In the genomic region with DNA sequence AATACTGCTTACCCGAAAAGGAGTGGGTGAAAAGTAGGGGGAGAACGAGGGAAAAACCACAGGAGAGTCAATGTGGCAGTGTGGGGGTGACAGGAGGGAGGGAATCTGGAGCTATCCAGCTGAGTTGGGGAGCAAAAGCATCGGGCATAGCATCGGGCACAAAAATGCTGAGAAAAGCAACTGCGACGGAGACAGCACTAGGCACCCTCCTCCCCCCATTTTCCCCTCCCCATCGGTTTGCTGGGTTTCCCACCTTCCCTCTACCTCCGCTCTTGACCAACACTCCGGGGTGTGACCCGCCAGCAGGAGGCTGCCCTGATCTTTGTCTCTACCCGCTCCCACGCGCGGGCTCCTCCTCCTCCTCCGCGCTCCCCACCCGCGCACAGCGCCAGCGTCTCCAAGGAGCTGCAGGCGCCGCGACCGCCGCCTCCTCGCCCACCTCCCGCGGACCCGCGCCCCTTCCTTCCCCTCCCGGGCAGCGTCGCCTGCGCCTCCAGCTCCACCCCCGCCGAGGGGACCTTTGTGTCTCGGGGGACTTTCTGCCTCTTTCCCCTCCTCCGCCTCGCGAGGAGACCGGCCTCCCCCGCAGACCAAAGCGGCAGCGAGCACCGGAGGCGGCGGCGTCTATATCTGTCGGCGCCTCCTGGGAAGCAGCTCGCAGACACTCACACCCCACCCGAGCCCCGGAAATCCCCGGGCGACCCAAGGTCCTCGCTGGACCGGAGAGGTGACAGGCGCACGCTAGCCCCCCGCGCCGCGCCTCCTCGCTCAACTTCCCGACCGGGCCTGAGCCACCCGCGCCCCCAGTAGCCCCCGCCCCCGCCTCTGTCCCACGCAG, we compare ENCODE assay signal across 8 cellular contexts. TPM values are rescaled to one million over a fixed set of nuclear protein-coding genes. Genes with fewer than 3 reads are reported as not detected.
DNase-seq lines count a peak whose midpoint lies in the region; ATAC-seq, FAIRE-seq and TF ChIP-seq lines count a peak whose summit lies in the region.

No MANE protein-coding gene starts in this region.

- peaks cover 0 to 17% of the 10 kb centered on the region in 2 donors for H3K4me1 ChIP-seq in ascending aorta
- H3K4me1 ChIP-seq in hepatocyte (ENCODE audit: insufficient read depth) = peaks cover 14% of the 10 kb centered on the region
- peaks cover 0 to 40% (median 26%) of the 10 kb centered on the region in 4 donors for H3K4me1 ChIP-seq in sigmoid colon

- under 1% methylated on average over 30 of the region's 71 CpGs for WGBS in hepatocyte (ENCODE audit: low lambda C conversion rate, missing lambda C conversion rate)
- 1% methylated on average over 71 of the region's 71 CpGs for WGBS in sigmoid colon, 2 donors

- H3K36me3 ChIP-seq in ascending aorta = no peaks in the 10 kb centered on the region
- H3K36me3 ChIP-seq in hepatocyte (replicated peaks; ENCODE audit: insufficient read depth, low read depth) = no peaks in the 10 kb centered on the region
- no peaks in the 10 kb centered on the region for H3K36me3 ChIP-seq in sigmoid colon

- peak overlapping the region; percentile 100 for H3K27ac ChIP-seq in ascending aorta
- H3K27ac ChIP-seq in hepatocyte = peak overlapping the region; percentile 99
- peak overlapping the region; percentile 97 to 100 (median 99) for H3K27ac ChIP-seq in sigmoid colon

- peak overlapping the region; percentile 97 for H2AFZ ChIP-seq in hepatocyte

- peaks cover 40% of the 10 kb centered on the region for H4K20me1 ChIP-seq in hepatocyte (ENCODE audit: insufficient read depth, poor library complexity, severe bottlenecking)

- no peak for TF ChIP-seq EP300 in sigmoid colon (IDR thresholded peaks at IDR 0.05)

- no peaks in the 10 kb centered on the region for H3K9me2 ChIP-seq in hepatocyte (replicated peaks; ENCODE audit: insufficient read depth)

- TF ChIP-seq CTCF in ascending aorta (IDR thresholded peaks at IDR 0.05) (peak in 1 of 3 experiments; percentile 20), hepatocyte (IDR thresholded peaks at IDR 0.05; ENCODE audit: poor library complexity) (no peak), sigmoid colon (IDR thresholded peaks at IDR 0.05) (peak; percentile 5 to 42 (median 38)), D721Med (IDR thresholded peaks at IDR 0.05; ENCODE audit: insufficient read depth, missing control alignments) (no peak)

- H3K27me3 ChIP-seq in ascending aorta (no peaks in the 10 kb centered on the region), hepatocyte (no peaks in the 10 kb centered on the region), sigmoid colon (no peaks in the 10 kb centered on the region)

- peak overlapping the region; percentile 89 for H3K4me2 ChIP-seq in hepatocyte

- H3K4me3 ChIP-seq in ascending aorta (peak overlapping the region; percentile 78 to 82), hepatocyte (peak overlapping the region; percentile 95), sigmoid colon (peak overlapping the region; percentile 76 to 96 (median 92))

- peak; percentile 35 for ATAC-seq in GM21515 (IDR thresholded peaks at IDR 0.05; ENCODE audit: unreplicated experiment)

- H3K79me2 ChIP-seq in hepatocyte = peaks cover 49% of the 10 kb centered on the region

- FAIRE-seq in D721Med (lab: Jason Lieb, UNC) = no peak

- intact Hi-C loops in ascending aorta (cut with DNase I) (loop anchor here (5.0 kb wide), 1 partner anchor 97 kb away; no protein-coding TSS in a partner anchor), sigmoid colon (cut with DNase I) (loop anchor here (5.0 to 10.0 kb wide), 2 partner anchors 52 to 94 kb away; no protein-coding TSS in a partner anchor)

- peak; percentile 51 to 63 for TF ChIP-seq POLR2A in sigmoid colon (IDR thresholded peaks at IDR 0.05)

- DNase-seq in ELF-1 (ENCODE audit: low read depth, low spot score) (peak; percentile 48), HuH-7.5 (ENCODE audit: low spot score) (peak; percentile 56), T-helper 2 cell (peak; percentile 48 to 83 (median 67)), ascending aorta (ENCODE audit: low spot score in 2 of 2) (peak; percentile 27 to 84), hepatocyte (ENCODE audit: low spot score) (peak; percentile 76), sigmoid colon (peak; percentile 89), D721Med (ENCODE audit: insufficient read length, low spot score) (no peak)

- H3K9me3 ChIP-seq in ascending aorta (no peaks in the 10 kb centered on the region), hepatocyte (ENCODE audit: low read depth) (no peaks in the 10 kb centered on the region), sigmoid colon (no peaks in the 10 kb centered on the region)

RNA-seq across cellular contexts. Expression of a gene that starts 0.9 kb away (rescaled TPM):
- total RNA-seq in ascending aorta (49.7 TPM), hepatocyte (33.1 and 33.5 TPM in 2 replicates), sigmoid colon (100 to 1,000 TPM in 1 of 4 donors, 10 to 100 TPM in 3; 63.2 to 117 (median 82.0) TPM)
- polyA plus RNA-seq in hepatocyte (10.6 and 13.8 TPM in 2 replicates), sigmoid colon (1 to 10 TPM; 4.6 to 9.6 (median 9.4) TPM)

Comparison
In these comparisons a context has a peak if more than half of its experiments do, and no peak if none do; other contexts are left out.
1. CTCF ChIP-seq: peak in sigmoid colon (4 of 4); none in hepatocyte (single experiment) and D721Med (single experiment).
2. Peak in every context shown above with its lines, with median percentiles within 50 percentile points of each other: H3K27ac ChIP-seq and H3K4me3 ChIP-seq.